In the genomic region with DNA sequence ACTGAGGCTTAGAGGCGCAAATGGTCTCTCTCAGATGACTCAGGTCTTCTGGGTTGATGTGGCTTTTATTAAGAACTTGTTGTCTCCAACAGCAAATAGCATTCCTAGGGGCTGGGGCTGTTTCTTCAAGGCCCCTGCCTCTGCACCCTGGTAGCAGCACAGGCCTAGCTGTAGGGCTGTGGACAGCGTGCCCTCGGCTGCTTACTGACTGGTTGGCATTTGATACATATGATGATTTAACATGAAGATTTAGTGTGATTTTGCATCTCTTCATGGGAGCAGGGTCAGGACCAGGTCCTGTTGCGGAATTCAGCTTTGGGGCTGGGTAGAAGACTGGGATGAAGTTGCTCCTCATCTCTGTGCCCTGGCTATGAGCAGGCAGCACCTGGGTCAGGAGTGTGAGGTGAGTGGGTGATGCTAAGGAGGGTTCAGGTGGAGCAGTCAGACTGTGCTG, we compare ENCODE assay signal across 1 cellular context.
TF ChIP-seq lines count a peak whose summit lies in the region.

No MANE protein-coding gene starts in this region.

TF ChIP-seq in HepG2, 621 proteins besides CTCF, POLR2A, EP300 and RAD21 (continued from another document):
- TF ChIP-seq SIN3A (IDR thresholded peaks at IDR 0.05; ENCODE audit: borderline replicate concordance, low read depth, low read length) = 0 out of 2 replicates have a peak, but pooled peaks have one; percentile 8
- TF ChIP-seq ZNF616 (CRISPR knock-in tag; IDR thresholded peaks at IDR 0.05; ENCODE audit: low read depth) = 0 out of 2 replicates have a peak, but pooled peaks have one; percentile 41
- TF ChIP-seq ZNF670 (CRISPR knock-in tag; IDR thresholded peaks at IDR 0.05; ENCODE audit: borderline replicate concordance) = peak; percentile 55; the same call in 1 of the 2 replicates
- TF ChIP-seq ZNF607 (CRISPR knock-in tag; IDR thresholded peaks at IDR 0.05; ENCODE audit: borderline replicate concordance) = 0 out of 2 replicates have a peak, but pooled peaks have one; percentile 66
- TF ChIP-seq, protein P1, sequence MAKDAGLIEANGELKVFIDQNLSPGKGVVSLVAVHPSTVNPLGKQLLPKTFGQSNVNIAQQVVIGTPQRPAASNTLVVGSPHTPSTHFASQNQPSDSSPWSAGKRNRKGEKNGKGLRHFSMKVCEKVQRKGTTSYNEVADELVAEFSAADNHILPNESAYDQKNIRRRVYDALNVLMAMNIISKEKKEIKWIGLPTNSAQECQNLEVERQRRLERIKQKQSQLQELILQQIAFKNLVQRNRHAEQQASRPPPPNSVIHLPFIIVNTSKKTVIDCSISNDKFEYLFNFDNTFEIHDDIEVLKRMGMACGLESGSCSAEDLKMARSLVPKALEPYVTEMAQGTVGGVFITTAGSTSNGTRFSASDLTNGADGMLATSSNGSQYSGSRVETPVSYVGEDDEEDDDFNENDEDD (CRISPR knock-in tag; IDR thresholded peaks at IDR 0.05; ENCODE audit: borderline replicate concordance) = 0 out of 2 replicates have a peak, but pooled peaks have one; percentile 32
- TF ChIP-seq, protein P2, sequence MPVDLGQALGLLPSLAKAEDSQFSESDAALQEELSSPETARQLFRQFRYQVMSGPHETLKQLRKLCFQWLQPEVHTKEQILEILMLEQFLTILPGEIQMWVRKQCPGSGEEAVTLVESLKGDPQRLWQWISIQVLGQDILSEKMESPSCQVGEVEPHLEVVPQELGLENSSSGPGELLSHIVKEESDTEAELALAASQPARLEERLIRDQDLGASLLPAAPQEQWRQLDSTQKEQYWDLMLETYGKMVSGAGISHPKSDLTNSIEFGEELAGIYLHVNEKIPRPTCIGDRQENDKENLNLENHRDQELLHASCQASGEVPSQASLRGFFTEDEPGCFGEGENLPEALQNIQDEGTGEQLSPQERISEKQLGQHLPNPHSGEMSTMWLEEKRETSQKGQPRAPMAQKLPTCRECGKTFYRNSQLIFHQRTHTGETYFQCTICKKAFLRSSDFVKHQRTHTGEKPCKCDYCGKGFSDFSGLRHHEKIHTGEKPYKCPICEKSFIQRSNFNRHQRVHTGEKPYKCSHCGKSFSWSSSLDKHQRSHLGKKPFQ (CRISPR knock-in tag; IDR thresholded peaks at IDR 0.05; ENCODE audit: insufficient replicate concordance) = peak; percentile 66
- no peak for TF ChIP-seq ZMYM4 (CRISPR knock-in tag; IDR thresholded peaks at IDR 0.05)
- 0 out of 2 replicates have a peak, but pooled peaks have one; percentile 41 for TF ChIP-seq ZFP90 (CRISPR knock-in tag; IDR thresholded peaks at IDR 0.05; ENCODE audit: borderline replicate concordance)
- TF ChIP-seq ZNF816 (CRISPR knock-in tag; IDR thresholded peaks at IDR 0.05; ENCODE audit: borderline replicate concordance) = 0 out of 2 replicates have a peak, but pooled peaks have one; percentile 62
- TF ChIP-seq ZFP82 (CRISPR knock-in tag; IDR thresholded peaks at IDR 0.05; ENCODE audit: borderline replicate concordance) = peak; percentile 75; the same call in 1 of the 2 replicates
- 0 out of 2 replicates have a peak, but pooled peaks have one; percentile 6 for TF ChIP-seq ZNF761 (CRISPR knock-in tag; conservative IDR thresholded peaks at IDR 0.05)
- TF ChIP-seq GATA4 (IDR thresholded peaks at IDR 0.05; ENCODE audit: borderline replicate concordance, low read depth) = no peak
- 0 out of 2 replicates have a peak, but pooled peaks have one; percentile 37 for TF ChIP-seq SALL2 (CRISPR knock-in tag; IDR thresholded peaks at IDR 0.05)
- peak; percentile 24 for TF ChIP-seq CCAR2 (optimal IDR thresholded peaks at IDR 0.05; ENCODE audit: low read depth, low read length)
- peak; percentile 6 for TF ChIP-seq CBX1 (IDR thresholded peaks at IDR 0.05; ENCODE audit: low read depth)
- no peak for TF ChIP-seq ZNF713 (CRISPR knock-in tag; IDR thresholded peaks at IDR 0.05)
- peak; percentile 95 for TF ChIP-seq SSRP1 (CRISPR knock-in tag; IDR thresholded peaks at IDR 0.05)
- TF ChIP-seq ATF7 (IDR thresholded peaks at IDR 0.05) = no peak
- 0 out of 2 replicates have a peak, but pooled peaks have one; percentile 10 for TF ChIP-seq ATF7 (CRISPR knock-in tag; IDR thresholded peaks at IDR 0.05)
- TF ChIP-seq ZNF333 (CRISPR knock-in tag; IDR thresholded peaks at IDR 0.05; ENCODE audit: borderline replicate concordance) = 0 out of 2 replicates have a peak, but pooled peaks have one; percentile 16
- TF ChIP-seq ZNF205 (CRISPR knock-in tag; IDR thresholded peaks at IDR 0.05) = no peak
- 0 out of 2 replicates have a peak, but pooled peaks have one; percentile 17 for TF ChIP-seq SP4 (CRISPR knock-in tag; IDR thresholded peaks at IDR 0.05)
- TF ChIP-seq ZC3H4 (CRISPR knock-in tag; IDR thresholded peaks at IDR 0.05; ENCODE audit: borderline replicate concordance) = peak; percentile 94
- 0 out of 2 replicates have a peak, but pooled peaks have one; percentile 33 for TF ChIP-seq YEATS4 (CRISPR knock-in tag; IDR thresholded peaks at IDR 0.05; ENCODE audit: borderline replicate concordance)
- no peak for TF ChIP-seq NONO (IDR thresholded peaks at IDR 0.05)
- no peak for TF ChIP-seq NONO (CRISPR knock-in tag; conservative IDR thresholded peaks at IDR 0.05)
- no peak for TF ChIP-seq ATF7-NPFF (CRISPR knock-in tag; IDR thresholded peaks at IDR 0.05; ENCODE audit: low read depth)
- no peak for TF ChIP-seq TOE1 (CRISPR knock-in tag; IDR thresholded peaks at IDR 0.05)
- TF ChIP-seq, protein P3, sequence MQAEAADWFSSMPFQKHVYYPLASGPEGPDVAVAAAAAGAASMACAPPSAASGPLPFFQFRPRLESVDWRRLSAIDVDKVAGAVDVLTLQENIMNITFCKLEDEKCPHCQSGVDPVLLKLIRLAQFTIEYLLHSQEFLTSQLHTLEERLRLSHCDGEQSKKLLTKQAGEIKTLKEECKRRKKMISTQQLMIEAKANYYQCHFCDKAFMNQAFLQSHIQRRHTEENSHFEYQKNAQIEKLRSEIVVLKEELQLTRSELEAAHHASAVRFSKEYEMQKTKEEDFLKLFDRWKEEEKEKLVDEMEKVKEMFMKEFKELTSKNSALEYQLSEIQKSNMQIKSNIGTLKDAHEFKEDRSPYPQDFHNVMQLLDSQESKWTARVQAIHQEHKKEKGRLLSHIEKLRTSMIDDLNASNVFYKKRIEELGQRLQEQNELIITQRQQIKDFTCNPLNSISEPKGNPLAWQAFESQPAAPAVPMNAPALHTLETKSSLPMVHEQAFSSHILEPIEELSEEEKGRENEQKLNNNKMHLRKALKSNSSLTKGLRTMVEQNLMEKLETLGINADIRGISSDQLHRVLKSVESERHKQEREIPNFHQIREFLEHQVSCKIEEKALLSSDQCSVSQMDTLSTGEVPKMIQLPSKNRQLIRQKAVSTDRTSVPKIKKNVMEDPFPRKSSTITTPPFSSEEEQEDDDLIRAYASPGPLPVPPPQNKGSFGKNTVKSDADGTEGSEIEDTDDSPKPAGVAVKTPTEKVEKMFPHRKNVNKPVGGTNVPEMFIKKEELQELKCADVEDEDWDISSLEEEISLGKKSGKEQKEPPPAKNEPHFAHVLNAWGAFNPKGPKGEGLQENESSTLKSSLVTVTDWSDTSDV (CRISPR knock-in tag; IDR thresholded peaks at IDR 0.05) = peak; percentile 79; the same call in 1 of the 2 replicates
